In the genomic region with DNA sequence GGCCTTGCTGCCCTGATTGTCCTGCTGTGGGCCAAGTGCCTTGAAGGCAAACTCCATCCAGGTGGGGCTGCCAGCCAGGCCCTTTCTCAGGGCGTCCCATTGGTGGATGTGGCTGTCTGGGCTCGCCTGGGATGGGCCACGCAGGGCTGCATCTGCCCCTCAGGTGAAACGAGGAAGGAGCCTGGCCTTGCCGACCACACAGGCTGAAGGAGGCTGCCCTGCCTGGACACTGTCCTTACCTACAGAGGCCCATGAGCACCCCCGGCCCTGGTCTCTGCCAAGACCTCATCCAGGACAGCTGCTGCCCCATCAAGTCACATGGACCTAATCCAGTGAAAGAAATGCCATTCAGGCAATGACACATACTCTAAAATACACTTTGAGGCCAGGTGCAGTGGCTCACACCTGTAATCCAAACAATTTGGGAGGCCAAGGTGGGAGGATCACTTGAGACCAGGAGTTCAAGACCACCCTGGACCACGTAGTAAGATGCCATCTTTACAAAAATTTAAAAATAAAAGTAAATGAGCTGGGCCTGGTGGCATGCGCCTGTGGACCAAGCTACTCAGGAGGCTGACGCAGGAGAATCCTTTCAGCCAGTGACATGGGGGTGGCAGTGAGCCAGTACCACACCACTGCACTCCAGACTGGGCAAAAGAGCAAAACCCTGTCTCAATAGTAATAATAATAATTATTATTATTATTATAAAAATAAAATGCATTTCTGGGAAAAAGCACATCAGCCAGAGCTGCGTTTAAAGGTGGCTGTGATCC, we compare ENCODE assay signal across 20 cellular contexts.
"Had no signal": no experiment of that assay in that cellular context is flagged by ENCODE, and none has a peak within 500 bp of the region (broad histone marks: within the 10 kb centered on the region; RNA-seq: fewer than 3 reads in every experiment).

No MANE protein-coding gene starts in this region.

- H2AFZ ChIP-seq: neural progenitor cell had no signal

- H3K36me3 Mint-ChIP-seq: neural progenitor cell, type B pancreatic cell had no signal

- H3K9me3 ChIP-seq: left lung, pancreas had no signal

- H3K9me3 Mint-ChIP-seq: activated T-cell treated with anti-CD3 and anti-CD28 coated beads, Interleukin-2, amount 50 U/mL, for 24 hours; effector memory CD8-positive, alpha-beta T cell; stimulated activated naive CD8-positive, alpha-beta T cell treated with anti-CD3 and anti-CD28 coated beads, Interleukin-15, amount 100 ng/mL, for 72 hours; type B pancreatic cell had no signal

- ATAC-seq: activated CD4-positive, CD25-positive, alpha-beta regulatory T cell treated with anti-CD3 and anti-CD28 coated beads, Interleukin-2, amount 50 U/mL, for 24 hours; effector memory CD8-positive, alpha-beta T cell; left lung; sciatic nerve had no signal

- H3K4me2 ChIP-seq: neural progenitor cell had no signal

- H3K27ac Mint-ChIP-seq: activated T-cell treated with anti-CD3 and anti-CD28 coated beads, Interleukin-2, amount 50 U/mL, for 24 hours; effector memory CD8-positive, alpha-beta T cell; neural progenitor cell; stimulated activated naive CD8-positive, alpha-beta T cell treated with anti-CD3 and anti-CD28 coated beads, Interleukin-15, amount 100 ng/mL, for 72 hours; type B pancreatic cell had no signal

- DNase-seq: activated CD4-positive, alpha-beta T cell treated with anti-CD3 and anti-CD28 coated beads, Interleukin-2, amount 50 U/mL, for 48 hours; activated effector memory CD4-positive, alpha-beta T cell treated with Interleukin-2 at 50 U/mL for 16 hours; activated naive CD4-positive, alpha-beta T cell treated with anti-CD3 and anti-CD28 coated beads, Interleukin-2, amount 50 U/mL, for 16 hours; activated T-cell treated with anti-CD3 and anti-CD28 coated beads, Interleukin-2, amount 50 U/mL, for 24 hours; dermis blood vessel endothelial cell; effector memory CD8-positive, alpha-beta T cell; foreskin melanocyte; head of caudate nucleus; mammary epithelial cell; naive B cell; stimulated activated naive CD8-positive, alpha-beta T cell treated with anti-CD3 and anti-CD28 coated beads, Interleukin-15, amount 100 ng/mL, for 72 hours had no signal

- H3K4me3 Mint-ChIP-seq: activated T-cell treated with anti-CD3 and anti-CD28 coated beads, Interleukin-2, amount 50 U/mL, for 24 hours; effector memory CD8-positive, alpha-beta T cell; naive B cell; neural progenitor cell; stimulated activated naive CD8-positive, alpha-beta T cell treated with anti-CD3 and anti-CD28 coated beads, Interleukin-15, amount 100 ng/mL, for 72 hours; type B pancreatic cell had no signal

- FAIRE-seq: astrocyte, bronchial epithelial cell, islet of Langerhans, pancreas had no signal

- H3K27ac ChIP-seq: left lung, neural progenitor cell, pancreas had no signal

- H3K36me3 ChIP-seq: left lung, neural progenitor cell, pancreas had no signal

- H3K4me1 ChIP-seq: left lung, neural progenitor cell had no signal

- H3K27me3 Mint-ChIP-seq: activated T-cell treated with anti-CD3 and anti-CD28 coated beads, Interleukin-2, amount 50 U/mL, for 24 hours; effector memory CD8-positive, alpha-beta T cell; naive B cell; stimulated activated naive CD8-positive, alpha-beta T cell treated with anti-CD3 and anti-CD28 coated beads, Interleukin-15, amount 100 ng/mL, for 72 hours; type B pancreatic cell had no signal

- H3K27me3 ChIP-seq: left lung, neural progenitor cell, pancreas had no signal

- H3K4me3 ChIP-seq: left lung, neural progenitor cell, pancreas had no signal

- H3K9ac ChIP-seq: neural progenitor cell had no signal
